ENCODE assay signal across 1 cellular context in the genomic region with DNA sequence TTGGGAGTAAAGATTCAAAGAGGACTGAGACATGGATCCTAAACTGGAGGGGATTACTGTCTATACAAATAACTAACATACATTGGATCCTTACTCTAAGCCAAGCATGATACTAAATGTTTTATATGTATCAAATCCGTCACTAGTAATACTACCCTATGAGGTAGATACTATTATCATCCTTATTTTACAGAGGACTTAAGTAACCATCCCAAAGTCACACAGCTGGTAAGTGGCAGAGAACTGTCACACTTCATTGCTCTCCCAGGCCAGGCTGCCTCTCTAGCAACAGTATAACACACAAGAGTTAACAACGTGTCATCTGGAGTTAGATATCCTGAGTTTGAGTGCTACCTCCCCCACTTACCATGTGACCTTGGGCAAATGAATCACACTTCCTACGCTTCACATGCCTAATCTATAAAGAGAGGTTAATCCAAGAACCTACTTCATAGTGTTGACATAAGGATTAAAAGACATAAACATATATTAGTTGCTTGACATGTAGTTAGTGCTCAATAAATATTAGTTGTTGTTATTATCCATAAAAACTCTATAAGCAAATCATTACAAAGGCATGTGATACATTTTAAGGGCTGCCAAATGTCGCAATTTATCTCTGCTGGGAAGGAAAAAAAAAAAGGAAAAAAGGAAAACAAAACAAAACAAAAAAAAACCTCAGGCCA.
TF ChIP-seq lines count a peak whose summit lies in the region.

No MANE protein-coding gene starts in this region.

TF ChIP-seq in K562, 482 proteins besides CTCF, POLR2A, EP300 and RAD21 (continued from another document and continues in another):
- no peak for TF ChIP-seq HDAC8 (tag; IDR thresholded peaks at IDR 0.05)
- TF ChIP-seq ZNF644 (tag; IDR thresholded peaks at IDR 0.05; ENCODE audit: low read depth): 0 out of 2 replicates have a peak, but pooled peaks have one; percentile 50
- no peak for TF ChIP-seq ZNF124 (CRISPR knock-in tag; IDR thresholded peaks at IDR 0.05)
- TF ChIP-seq ZFP36 (IDR thresholded peaks at IDR 0.05; ENCODE audit: low read depth, low read length, partially characterized antibody): no peak
- TF ChIP-seq SP1 (CRISPR knock-in tag; IDR thresholded peaks at IDR 0.05): no peak
- TF ChIP-seq JUN (IDR thresholded peaks at IDR 0.05; ENCODE audit: borderline replicate concordance, low read depth, low read length): peak; percentile 43; the same call in 1 of the 2 replicates
- no peak for TF ChIP-seq JUN (CRISPR knock-in tag; IDR thresholded peaks at IDR 0.05; ENCODE audit: borderline replicate concordance)
- no peak for TF ChIP-seq U2AF2 (optimal IDR thresholded peaks at IDR 0.05; ENCODE audit: low read depth, low read length)
- TF ChIP-seq, protein P1, sequence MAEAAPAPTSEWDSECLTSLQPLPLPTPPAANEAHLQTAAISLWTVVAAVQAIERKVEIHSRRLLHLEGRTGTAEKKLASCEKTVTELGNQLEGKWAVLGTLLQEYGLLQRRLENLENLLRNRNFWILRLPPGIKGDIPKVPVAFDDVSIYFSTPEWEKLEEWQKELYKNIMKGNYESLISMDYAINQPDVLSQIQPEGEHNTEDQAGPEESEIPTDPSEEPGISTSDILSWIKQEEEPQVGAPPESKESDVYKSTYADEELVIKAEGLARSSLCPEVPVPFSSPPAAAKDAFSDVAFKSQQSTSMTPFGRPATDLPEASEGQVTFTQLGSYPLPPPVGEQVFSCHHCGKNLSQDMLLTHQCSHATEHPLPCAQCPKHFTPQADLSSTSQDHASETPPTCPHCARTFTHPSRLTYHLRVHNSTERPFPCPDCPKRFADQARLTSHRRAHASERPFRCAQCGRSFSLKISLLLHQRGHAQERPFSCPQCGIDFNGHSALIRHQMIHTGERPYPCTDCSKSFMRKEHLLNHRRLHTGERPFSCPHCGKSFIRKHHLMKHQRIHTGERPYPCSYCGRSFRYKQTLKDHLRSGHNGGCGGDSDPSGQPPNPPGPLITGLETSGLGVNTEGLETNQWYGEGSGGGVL (CRISPR knock-in tag; IDR thresholded peaks at IDR 0.05): no peak
- TF ChIP-seq NEUROD1 (IDR thresholded peaks at IDR 0.05; ENCODE audit: borderline replicate concordance, low read depth, low read length, partially characterized antibody): no peak
- peak; percentile 57 for TF ChIP-seq USF2 (CRISPR knock-in tag; IDR thresholded peaks at IDR 0.05)
- TF ChIP-seq MEIS2 (IDR thresholded peaks at IDR 0.05; ENCODE audit: partially characterized antibody): peak; percentile 82
- no peak for TF ChIP-seq NFYB (IDR thresholded peaks at IDR 0.05; ENCODE audit: extremely low read depth, insufficient read length)
- peak; percentile 60; the same call in 1 of the 2 replicates for TF ChIP-seq ESRRA (IDR thresholded peaks at IDR 0.05; ENCODE audit: borderline replicate concordance, low read depth)
- TF ChIP-seq, protein P2, sequence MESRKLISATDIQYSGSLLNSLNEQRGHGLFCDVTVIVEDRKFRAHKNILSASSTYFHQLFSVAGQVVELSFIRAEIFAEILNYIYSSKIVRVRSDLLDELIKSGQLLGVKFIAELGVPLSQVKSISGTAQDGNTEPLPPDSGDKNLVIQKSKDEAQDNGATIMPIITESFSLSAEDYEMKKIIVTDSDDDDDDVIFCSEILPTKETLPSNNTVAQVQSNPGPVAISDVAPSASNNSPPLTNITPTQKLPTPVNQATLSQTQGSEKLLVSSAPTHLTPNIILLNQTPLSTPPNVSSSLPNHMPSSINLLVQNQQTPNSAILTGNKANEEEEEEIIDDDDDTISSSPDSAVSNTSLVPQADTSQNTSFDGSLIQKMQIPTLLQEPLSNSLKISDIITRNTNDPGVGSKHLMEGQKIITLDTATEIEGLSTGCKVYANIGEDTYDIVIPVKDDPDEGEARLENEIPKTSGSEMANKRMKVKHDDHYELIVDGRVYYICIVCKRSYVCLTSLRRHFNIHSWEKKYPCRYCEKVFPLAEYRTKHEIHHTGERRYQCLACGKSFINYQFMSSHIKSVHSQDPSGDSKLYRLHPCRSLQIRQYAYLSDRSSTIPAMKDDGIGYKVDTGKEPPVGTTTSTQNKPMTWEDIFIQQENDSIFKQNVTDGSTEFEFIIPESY (CRISPR knock-in tag; IDR thresholded peaks at IDR 0.05): no peak
- no peak for TF ChIP-seq TEAD2 (tag; IDR thresholded peaks at IDR 0.05)
- no peak for TF ChIP-seq BRD4 (IDR thresholded peaks at IDR 0.05)
- no peak for TF ChIP-seq MCM7 (IDR thresholded peaks at IDR 0.05)
- no peak for TF ChIP-seq SNRNP70 (optimal IDR thresholded peaks at IDR 0.05; ENCODE audit: low read depth, low read length)
- no peak for TF ChIP-seq ZNF507 (tag; conservative IDR thresholded peaks at IDR 0.05)
- no peak for TF ChIP-seq ZFP30 (CRISPR knock-in tag; IDR thresholded peaks at IDR 0.05; ENCODE audit: borderline replicate concordance)
- TF ChIP-seq FIP1L1 (IDR thresholded peaks at IDR 0.05; ENCODE audit: low read depth, low read length, poor library complexity, severe bottlenecking): no peak
- TF ChIP-seq, protein P3, sequence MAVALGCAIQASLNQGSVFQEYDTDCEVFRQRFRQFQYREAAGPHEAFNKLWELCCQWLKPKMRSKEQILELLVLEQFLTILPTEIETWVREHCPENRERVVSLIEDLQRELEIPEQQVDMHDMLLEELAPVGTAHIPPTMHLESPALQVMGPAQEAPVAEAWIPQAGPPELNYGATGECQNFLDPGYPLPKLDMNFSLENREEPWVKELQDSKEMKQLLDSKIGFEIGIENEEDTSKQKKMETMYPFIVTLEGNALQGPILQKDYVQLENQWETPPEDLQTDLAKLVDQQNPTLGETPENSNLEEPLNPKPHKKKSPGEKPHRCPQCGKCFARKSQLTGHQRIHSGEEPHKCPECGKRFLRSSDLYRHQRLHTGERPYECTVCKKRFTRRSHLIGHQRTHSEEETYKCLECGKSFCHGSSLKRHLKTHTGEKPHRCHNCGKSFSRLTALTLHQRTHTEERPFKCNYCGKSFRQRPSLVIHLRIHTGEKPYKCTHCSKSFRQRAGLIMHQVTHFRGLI (CRISPR knock-in tag; IDR thresholded peaks at IDR 0.05): no peak
- TF ChIP-seq, protein P4, sequence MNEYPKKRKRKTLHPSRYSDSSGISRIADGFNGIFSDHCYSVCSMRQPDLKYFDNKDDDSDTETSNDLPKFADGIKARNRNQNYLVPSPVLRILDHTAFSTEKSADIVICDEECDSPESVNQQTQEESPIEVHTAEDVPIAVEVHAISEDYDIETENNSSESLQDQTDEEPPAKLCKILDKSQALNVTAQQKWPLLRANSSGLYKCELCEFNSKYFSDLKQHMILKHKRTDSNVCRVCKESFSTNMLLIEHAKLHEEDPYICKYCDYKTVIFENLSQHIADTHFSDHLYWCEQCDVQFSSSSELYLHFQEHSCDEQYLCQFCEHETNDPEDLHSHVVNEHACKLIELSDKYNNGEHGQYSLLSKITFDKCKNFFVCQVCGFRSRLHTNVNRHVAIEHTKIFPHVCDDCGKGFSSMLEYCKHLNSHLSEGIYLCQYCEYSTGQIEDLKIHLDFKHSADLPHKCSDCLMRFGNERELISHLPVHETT (CRISPR knock-in tag; conservative IDR thresholded peaks at IDR 0.05 in 1 of 2, IDR thresholded peaks at IDR 0.05 in 1 of 2): no peak
- no peak for TF ChIP-seq POLR2AphosphoS5 (IDR thresholded peaks at IDR 0.05; ENCODE audit: control insufficient read depth, insufficient read depth, low read depth, low read length)
- no peak for TF ChIP-seq TAF1 (IDR thresholded peaks at IDR 0.05; ENCODE audit: control insufficient read depth, extremely low read depth, insufficient read depth, low read length, severe bottlenecking)
- TF ChIP-seq ATF3 (IDR thresholded peaks at IDR 0.05): peak; percentile 46; the same call in 1 of the 2 replicates
- no peak for TF ChIP-seq ATF3 (CRISPR knock-in tag; conservative IDR thresholded peaks at IDR 0.05)
- peak; percentile 70; the same call in 1 of the 2 replicates for TF ChIP-seq SMARCA4 (IDR thresholded peaks at IDR 0.05)
- TF ChIP-seq ZBED1 (IDR thresholded peaks at IDR 0.05): no peak
- no peak for TF ChIP-seq MLX (CRISPR knock-in tag; conservative IDR thresholded peaks at IDR 0.05)
- no peak for TF ChIP-seq ARHGAP35 (IDR thresholded peaks at IDR 0.05; ENCODE audit: partially characterized antibody)
- TF ChIP-seq ZKSCAN3 (CRISPR knock-in tag; IDR thresholded peaks at IDR 0.05): no peak
- TF ChIP-seq NCOA1 (IDR thresholded peaks at IDR 0.05; ENCODE audit: low read depth): no peak
- TF ChIP-seq, protein P5, sequence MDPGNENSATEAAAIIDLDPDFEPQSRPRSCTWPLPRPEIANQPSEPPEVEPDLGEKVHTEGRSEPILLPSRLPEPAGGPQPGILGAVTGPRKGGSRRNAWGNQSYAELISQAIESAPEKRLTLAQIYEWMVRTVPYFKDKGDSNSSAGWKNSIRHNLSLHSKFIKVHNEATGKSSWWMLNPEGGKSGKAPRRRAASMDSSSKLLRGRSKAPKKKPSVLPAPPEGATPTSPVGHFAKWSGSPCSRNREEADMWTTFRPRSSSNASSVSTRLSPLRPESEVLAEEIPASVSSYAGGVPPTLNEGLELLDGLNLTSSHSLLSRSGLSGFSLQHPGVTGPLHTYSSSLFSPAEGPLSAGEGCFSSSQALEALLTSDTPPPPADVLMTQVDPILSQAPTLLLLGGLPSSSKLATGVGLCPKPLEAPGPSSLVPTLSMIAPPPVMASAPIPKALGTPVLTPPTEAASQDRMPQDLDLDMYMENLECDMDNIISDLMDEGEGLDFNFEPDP (CRISPR knock-in tag; IDR thresholded peaks at IDR 0.05): no peak
- TF ChIP-seq, protein P6, sequence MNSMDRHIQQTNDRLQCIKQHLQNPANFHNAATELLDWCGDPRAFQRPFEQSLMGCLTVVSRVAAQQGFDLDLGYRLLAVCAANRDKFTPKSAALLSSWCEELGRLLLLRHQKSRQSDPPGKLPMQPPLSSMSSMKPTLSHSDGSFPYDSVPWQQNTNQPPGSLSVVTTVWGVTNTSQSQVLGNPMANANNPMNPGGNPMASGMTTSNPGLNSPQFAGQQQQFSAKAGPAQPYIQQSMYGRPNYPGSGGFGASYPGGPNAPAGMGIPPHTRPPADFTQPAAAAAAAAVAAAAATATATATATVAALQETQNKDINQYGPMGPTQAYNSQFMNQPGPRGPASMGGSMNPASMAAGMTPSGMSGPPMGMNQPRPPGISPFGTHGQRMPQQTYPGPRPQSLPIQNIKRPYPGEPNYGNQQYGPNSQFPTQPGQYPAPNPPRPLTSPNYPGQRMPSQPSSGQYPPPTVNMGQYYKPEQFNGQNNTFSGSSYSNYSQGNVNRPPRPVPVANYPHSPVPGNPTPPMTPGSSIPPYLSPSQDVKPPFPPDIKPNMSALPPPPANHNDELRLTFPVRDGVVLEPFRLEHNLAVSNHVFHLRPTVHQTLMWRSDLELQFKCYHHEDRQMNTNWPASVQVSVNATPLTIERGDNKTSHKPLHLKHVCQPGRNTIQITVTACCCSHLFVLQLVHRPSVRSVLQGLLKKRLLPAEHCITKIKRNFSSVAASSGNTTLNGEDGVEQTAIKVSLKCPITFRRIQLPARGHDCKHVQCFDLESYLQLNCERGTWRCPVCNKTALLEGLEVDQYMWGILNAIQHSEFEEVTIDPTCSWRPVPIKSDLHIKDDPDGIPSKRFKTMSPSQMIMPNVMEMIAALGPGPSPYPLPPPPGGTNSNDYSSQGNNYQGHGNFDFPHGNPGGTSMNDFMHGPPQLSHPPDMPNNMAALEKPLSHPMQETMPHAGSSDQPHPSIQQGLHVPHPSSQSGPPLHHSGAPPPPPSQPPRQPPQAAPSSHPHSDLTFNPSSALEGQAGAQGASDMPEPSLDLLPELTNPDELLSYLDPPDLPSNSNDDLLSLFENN (IDR thresholded peaks at IDR 0.05; ENCODE audit: low read depth in 2 of 2, low read length in 2 of 2): no peak
- no peak for TF ChIP-seq CEBPG (CRISPR knock-in tag; IDR thresholded peaks at IDR 0.05)
- peak in 1 of 2 experiments; percentile 76; a peak in 2 of 4 replicates for TF ChIP-seq CEBPG (tag; conservative IDR thresholded peaks at IDR 0.05 in 1 of 2, IDR thresholded peaks at IDR 0.05 in 1 of 2)
- TF ChIP-seq OTX1 (CRISPR knock-in tag; IDR thresholded peaks at IDR 0.05): no peak
- no peak for TF ChIP-seq NR0B1 (IDR thresholded peaks at IDR 0.05; ENCODE audit: partially characterized antibody)
- no peak for TF ChIP-seq TFAM (CRISPR knock-in tag; conservative IDR thresholded peaks at IDR 0.05)
- TF ChIP-seq, protein P7, sequence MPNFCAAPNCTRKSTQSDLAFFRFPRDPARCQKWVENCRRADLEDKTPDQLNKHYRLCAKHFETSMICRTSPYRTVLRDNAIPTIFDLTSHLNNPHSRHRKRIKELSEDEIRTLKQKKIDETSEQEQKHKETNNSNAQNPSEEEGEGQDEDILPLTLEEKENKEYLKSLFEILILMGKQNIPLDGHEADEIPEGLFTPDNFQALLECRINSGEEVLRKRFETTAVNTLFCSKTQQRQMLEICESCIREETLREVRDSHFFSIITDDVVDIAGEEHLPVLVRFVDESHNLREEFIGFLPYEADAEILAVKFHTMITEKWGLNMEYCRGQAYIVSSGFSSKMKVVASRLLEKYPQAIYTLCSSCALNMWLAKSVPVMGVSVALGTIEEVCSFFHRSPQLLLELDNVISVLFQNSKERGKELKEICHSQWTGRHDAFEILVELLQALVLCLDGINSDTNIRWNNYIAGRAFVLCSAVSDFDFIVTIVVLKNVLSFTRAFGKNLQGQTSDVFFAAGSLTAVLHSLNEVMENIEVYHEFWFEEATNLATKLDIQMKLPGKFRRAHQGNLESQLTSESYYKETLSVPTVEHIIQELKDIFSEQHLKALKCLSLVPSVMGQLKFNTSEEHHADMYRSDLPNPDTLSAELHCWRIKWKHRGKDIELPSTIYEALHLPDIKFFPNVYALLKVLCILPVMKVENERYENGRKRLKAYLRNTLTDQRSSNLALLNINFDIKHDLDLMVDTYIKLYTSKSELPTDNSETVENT (CRISPR knock-in tag; IDR thresholded peaks at IDR 0.05): no peak
